ENCODE assay signal across 10 cellular contexts in the genomic region with DNA sequence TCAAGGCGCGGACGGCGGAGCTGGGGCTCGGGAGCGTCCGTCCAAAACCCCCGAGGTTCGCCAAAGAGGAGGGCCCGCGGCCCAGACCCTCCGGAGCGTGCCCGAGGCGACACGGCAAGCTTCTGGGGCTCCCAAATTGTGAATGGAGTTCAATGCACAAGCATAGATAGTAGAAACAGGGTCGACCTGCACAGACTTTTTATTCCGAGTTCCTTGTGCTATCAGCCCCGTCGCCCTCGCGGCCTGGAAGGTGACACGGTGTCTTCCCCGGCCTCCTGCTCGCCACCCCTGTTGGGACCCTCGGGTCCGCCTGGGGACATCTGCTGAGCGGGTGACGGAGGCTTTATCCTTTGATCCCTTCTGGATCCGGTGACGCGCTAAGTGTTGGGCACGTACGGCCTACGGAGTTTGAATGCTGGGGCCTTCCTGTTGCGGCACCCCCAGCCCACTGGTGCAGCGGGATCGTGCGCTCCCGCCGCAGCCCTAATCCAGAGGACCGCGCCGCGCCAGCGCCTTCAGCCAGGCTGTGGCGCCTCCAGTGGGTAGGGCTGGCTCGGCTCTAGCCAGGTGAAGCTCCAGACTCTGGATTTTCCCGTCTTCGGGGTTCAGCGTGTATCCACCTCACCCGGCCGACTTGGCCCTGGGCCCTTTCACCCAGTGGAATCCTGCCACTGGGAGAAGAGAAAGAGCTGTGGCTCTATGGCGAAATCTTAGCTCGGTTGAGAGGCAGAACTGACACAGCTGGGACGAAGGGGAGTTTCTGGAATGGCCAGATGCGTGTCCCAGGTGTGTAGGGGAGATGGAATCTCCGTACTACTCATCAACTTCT. TPM values are rescaled to one million over a fixed set of nuclear protein-coding genes. Genes with fewer than 3 reads are reported as not detected.
DNase-seq lines count a peak whose midpoint lies in the region; ATAC-seq and TF ChIP-seq lines count a peak whose summit lies in the region.
"Had no signal": no experiment of that assay in that cellular context is flagged by ENCODE, and none has a peak within 500 bp of the region (broad histone marks: within the 10 kb centered on the region; RNA-seq: fewer than 3 reads in every experiment).

No MANE protein-coding gene starts in this region.

- no peaks in the 10 kb centered on the region for H3K36me3 Mint-ChIP-seq in Calu3 (ENCODE audit: insufficient read depth, unreplicated experiment)

- 0 out of 2 replicates have a peak overlapping the region, but pooled peaks have one; percentile 34 for H3K4me2 ChIP-seq in PC-9

- H3K9me3 ChIP-seq in PC-9 (ENCODE audit: insufficient read depth, low read depth), result no peaks in the 10 kb centered on the region
- no peaks in the 10 kb centered on the region for H3K9me3 ChIP-seq in right atrium auricular region
- H3K9me3 ChIP-seq in neuron (ENCODE audit: low read length), result no peaks in the 10 kb centered on the region
- H3K9me3 ChIP-seq in SJCRH30 (replicated peaks), result no peaks in the 10 kb centered on the region

- H3F3A ChIP-seq in PC-9 (ENCODE audit: insufficient read depth, low read depth), result no peaks in the 10 kb centered on the region

- no peak overlapping the region for H3K27ac Mint-ChIP-seq in Calu3 (ENCODE audit: unreplicated experiment)

- no peak overlapping the region for H3K4me3 ChIP-seq in PC-9
- peak overlapping the region; percentile 47 to 60 for H3K4me3 ChIP-seq in right atrium auricular region
- peak overlapping the region; percentile 36 for H3K4me3 ChIP-seq in neuron (ENCODE audit: low read length)
- H3K4me3 ChIP-seq in SJCRH30, result no peak overlapping the region

- no peak for TF ChIP-seq CTCF in Calu3 (IDR thresholded peaks at IDR 0.05; ENCODE audit: unreplicated experiment)
- no peak for TF ChIP-seq CTCF in PC-9 (conservative IDR thresholded peaks at IDR 0.05)
- TF ChIP-seq CTCF in right atrium auricular region (IDR thresholded peaks at IDR 0.05), result no peak

- peak overlapping the region; percentile 55 for H3K4me3 Mint-ChIP-seq in Calu3 (ENCODE audit: low read depth, unreplicated experiment)

- H3K27me3 Mint-ChIP-seq in Calu3 (ENCODE audit: unreplicated experiment), result peaks cover 64% of the 10 kb centered on the region

- intact Hi-C loops in Calu3 (cut with micrococcal nuclease; ENCODE audit: unreplicated experiment), result no loop called here
- intact Hi-C loops in PC-9 (cut with micrococcal nuclease; ENCODE audit: unreplicated experiment), result loop anchor here (10.0 kb wide), 1 partner anchor 110 kb away; no protein-coding TSS in a partner anchor
- intact Hi-C loops in sciatic nerve (cut with DNase I), result no loop called here

- ATAC-seq in sciatic nerve, result no peak

- no peaks in the 10 kb centered on the region for H3K9me2 ChIP-seq in PC-9 (ENCODE audit: insufficient read depth)

- peaks cover 7% of the 10 kb centered on the region for H3K4me1 Mint-ChIP-seq in Calu3 (ENCODE audit: low read depth, unreplicated experiment)

- H3K79me2 ChIP-seq in PC-9 (ENCODE audit: low read depth), result no peaks in the 10 kb centered on the region

- H2AFZ ChIP-seq in PC-9 (no peak overlapping the region), neuron (ENCODE audit: low read depth, low read length) (peak overlapping the region; percentile 94)

- CTCF ChIA-PET in Calu3 (lab: Charles Lee) (no interaction called here), PC-9 (lab: Charles Lee) (interaction anchor here (0.8 kb wide), 1 partner anchor 525 kb away, joined by 3 read pairs; no protein-coding TSS in a partner anchor)

- no peaks in the 10 kb centered on the region for H4K20me1 ChIP-seq in PC-9 (ENCODE audit: insufficient read depth)

- POLR2A ChIA-PET in PC-9 (lab: Charles Lee; ENCODE audit: unreplicated experiment), result interaction anchor here (0.5 to 0.6 kb wide), 2 partner anchors 74 to 641 kb away, joined by 5 to 7 read pairs; a partner anchor contains a TSS

- H3K27ac ChIP-seq in PC-9, result no peak overlapping the region
- H3K27ac ChIP-seq in right atrium auricular region, result no peak overlapping the region
- no peak overlapping the region for H3K27ac ChIP-seq in SJCRH30

- H3K4me1 ChIP-seq in PC-9 (replicated peaks; ENCODE audit: insufficient read depth), result no peaks in the 10 kb centered on the region
- H3K4me1 ChIP-seq in right atrium auricular region, result peaks cover 0 to 21% of the 10 kb centered on the region in 2 donors
- H3K4me1 ChIP-seq in neuron (ENCODE audit: insufficient read depth, low read length), result peaks cover 8% of the 10 kb centered on the region
- peaks cover 3% of the 10 kb centered on the region; the same call in 1 of the 2 replicates for H3K4me1 ChIP-seq in SJCRH30

- no peaks in the 10 kb centered on the region for H3K9me3 Mint-ChIP-seq in Calu3 (ENCODE audit: low read depth, unreplicated experiment)

- H3K27me3 ChIP-seq in PC-9 (ENCODE audit: insufficient read depth, low read depth), result no peaks in the 10 kb centered on the region; the same call in 1 of the 2 replicates
- H3K27me3 ChIP-seq in right atrium auricular region, result no peaks in the 10 kb centered on the region
- H3K27me3 ChIP-seq in neuron (ENCODE audit: insufficient read depth, low read length), result peaks cover 40% of the 10 kb centered on the region
- H3K27me3 ChIP-seq in SJCRH30, result no peaks in the 10 kb centered on the region

- DNase-seq in Calu3, result no peak
- no peak for DNase-seq in PC-9
- DNase-seq in right atrium auricular region (ENCODE audit: low spot score), result peak; percentile 50
- no peak for DNase-seq in sciatic nerve (ENCODE audit: low spot score)
- no peak for DNase-seq in SJCRH30
- DNase-seq in inferior parietal cortex (ENCODE audit: extremely low spot score), result no peak
- DNase-seq in NAMALWA (ENCODE audit: low spot score), result no peak
- DNase-seq: erythroblast, NCI-H1436 treated with DMSO at 0.1 percent for 48 hours had no signal

- BruUV-seq in Calu3 (replicated peaks; lab: Mats Ljungman, UMichigan) (no TSS peak), PC-9 (replicated peaks; lab: Mats Ljungman, UMichigan) (no TSS peak)

- H3K36me3 ChIP-seq in PC-9 (ENCODE audit: low read depth) (no peaks in the 10 kb centered on the region), right atrium auricular region (no peaks in the 10 kb centered on the region), neuron (ENCODE audit: insufficient read depth, low read length) (no peaks in the 10 kb centered on the region), SJCRH30 (no peaks in the 10 kb centered on the region)

RNA-seq across cellular contexts. Expression of a gene that starts 17.0 kb away (rescaled TPM):
- total RNA-seq in Calu3 (2022) (0.69 and 0.94 TPM in 2 replicates), PC-9 (2021) (17.7 and 24.5 TPM in 2 replicates), right atrium auricular region (100 to 1,000 TPM; 142 to 163 TPM), sciatic nerve (22.8 TPM)
- total RNA-seq in SJCRH30 (2014; rRNA removed; shearing (Covaris generic)), result 10.4 TPM in 2 replicates

RNA-seq across cellular contexts. Expression of a gene that starts 38.8 kb away (rescaled TPM):
- total RNA-seq in Calu3 (2022) (not detected in 2 replicates), PC-9 (2021) (not detected in 2 replicates), right atrium auricular region (1 to 10 TPM; 5.0 to 7.5 TPM), sciatic nerve (15.1 TPM)
- not detected in 2 replicates for total RNA-seq in SJCRH30 (2014; rRNA removed; shearing (Covaris generic))

Comparison
In these comparisons a context has a peak if more than half of its experiments do, and no peak if none do; other contexts are left out.
1. H3K4me3 ChIP-seq: peak in right atrium auricular region (2 of 2) and neuron (single experiment); none in PC-9 (single experiment) and SJCRH30 (single experiment).